9 cellular contexts compared by ENCODE assay signal in the genomic region with DNA sequence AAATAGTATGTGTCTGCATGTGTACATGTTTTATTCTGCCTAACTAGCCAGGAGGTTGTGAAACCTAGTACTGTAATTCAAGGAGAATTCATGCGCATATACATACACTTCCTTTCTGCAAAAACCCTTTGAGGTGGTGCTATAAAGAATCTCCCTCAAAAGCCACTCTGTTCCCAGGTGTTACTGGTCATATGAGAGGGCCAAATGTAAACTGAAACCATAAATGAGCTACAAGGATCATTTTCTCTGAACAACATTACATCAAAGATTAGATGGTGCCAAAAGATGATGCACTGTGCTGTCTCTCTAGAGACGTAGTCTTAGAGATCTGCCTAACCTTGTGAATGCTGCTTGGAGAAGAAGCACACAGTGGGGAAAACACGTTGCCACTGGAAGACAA.
DNase-seq lines count a peak whose midpoint lies in the region; ATAC-seq and TF ChIP-seq lines count a peak whose summit lies in the region.
"Had no signal": no experiment of that assay in that cellular context is flagged by ENCODE, and none has a peak within 500 bp of the region (broad histone marks: within the 10 kb centered on the region; RNA-seq: fewer than 3 reads in every experiment).

No MANE protein-coding gene starts in this region.

- TF ChIP-seq CTCF in nephron progenitor cell (IDR thresholded peaks at IDR 0.05) (no peak), tibial artery (IDR thresholded peaks at IDR 0.05) (no peak), RWPE1 (conservative IDR thresholded peaks at IDR 0.05; ENCODE audit: low read depth) (no peak)

- peak; percentile 62 for ATAC-seq in GM19395 (IDR thresholded peaks at IDR 0.05; ENCODE audit: unreplicated experiment)
- peak; percentile 63 for ATAC-seq in HG02981 (IDR thresholded peaks at IDR 0.05; ENCODE audit: unreplicated experiment)

- peaks cover 92% of the 10 kb centered on the region for H3K4me1 Mint-ChIP-seq in nephron progenitor cell

- no peaks in the 10 kb centered on the region for H3K27me3 ChIP-seq in tibial artery
- H3K27me3 ChIP-seq: SJSA1 had no signal

- peaks cover 84% of the 10 kb centered on the region for H3K36me3 Mint-ChIP-seq in nephron progenitor cell (ENCODE audit: low read depth)

- H3K9me3 Mint-ChIP-seq in nephron progenitor cell: no peaks in the 10 kb centered on the region

- intact Hi-C loops in tibial artery (cut with DNase I; ENCODE audit: low total_unique reads): no loop called here

- H3K9me3 ChIP-seq in tibial artery: no peaks in the 10 kb centered on the region
- H3K9me3 ChIP-seq: SJSA1 had no signal

- peak overlapping the region; percentile 68 for H3K27ac Mint-ChIP-seq in nephron progenitor cell

- no peak overlapping the region for H3K27ac ChIP-seq in tibial artery
- H3K27ac ChIP-seq in RWPE1: no peak overlapping the region
- H3K27ac ChIP-seq: SJSA1 had no signal

- H3K36me3 ChIP-seq in tibial artery: no peaks in the 10 kb centered on the region

- POLR2A ChIA-PET in RWPE1 (lab: Yijun Ruan, JAX; ENCODE audit: low non-redundant PET): no interaction called here

- H3K4me3 ChIP-seq in tibial artery: no peak overlapping the region
- H3K4me3 ChIP-seq: SJSA1 had no signal

- CTCF ChIA-PET in RWPE1 (lab: Yijun Ruan, JAX): no interaction called here

- no peaks in the 10 kb centered on the region for H3K27me3 Mint-ChIP-seq in nephron progenitor cell (ENCODE audit: low read depth, poor library complexity)

- peaks cover 0 to 62% (median 26%) of the 10 kb centered on the region in 4 donors for H3K4me1 ChIP-seq in tibial artery

- DNase-seq in NCI-H69 (lab: John Stamatoyannopoulos, UW) (peak; percentile 92), nephron progenitor cell (no peak), tibial artery (no peak), RWPE1 (ENCODE audit: low spot score) (no peak), DMS153 (lab: John Stamatoyannopoulos, UW) (no peak)
- DNase-seq: midbrain had no signal

- peak overlapping the region; percentile 56 for H3K4me3 Mint-ChIP-seq in nephron progenitor cell
